Comparison of ENCODE assay signal across 29 cellular contexts in the genomic region with DNA sequence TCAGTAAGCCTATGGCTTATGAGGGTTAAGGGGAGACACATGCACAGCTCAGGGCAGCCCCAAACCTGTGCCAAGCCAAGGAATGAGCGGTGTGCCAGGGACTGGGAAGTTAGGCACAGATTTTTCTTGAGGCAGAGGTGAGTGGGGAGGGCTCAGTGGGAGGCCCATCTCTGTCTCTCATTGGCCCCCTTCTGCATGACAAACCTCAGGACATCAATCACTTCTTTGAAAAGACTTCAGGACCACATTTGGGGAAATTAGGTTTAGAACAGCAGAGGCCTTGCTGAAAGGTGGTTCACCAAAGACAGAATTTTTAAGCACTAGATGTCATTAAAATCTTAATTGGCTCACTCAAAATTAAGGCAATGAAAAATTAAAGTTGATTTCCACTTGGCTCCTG.
"Had no signal": no experiment of that assay in that cellular context is flagged by ENCODE, and none has a peak within 500 bp of the region (broad histone marks: within the 10 kb centered on the region; RNA-seq: fewer than 3 reads in every experiment).

No MANE protein-coding gene starts in this region.

- ATAC-seq: esophagus mucosa; gastrocnemius medialis; left lung; mucosa of descending colon; naive thymus-derived CD4-positive, alpha-beta T cell; psoas muscle; right cardiac atrium had no signal

- H3K27ac Mint-ChIP-seq: dendritic cell treated with granulocyte-macrophage colony-stimulating factor and Interleukin-4, amounts not matched to agents 40 ng/mL and 50 ng/mL, for 4 days; endodermal cell; mesothelial cell of epicardium; nephron; stimulated activated naive B cell treated with anti-CD40 and anti-IgM and Interleukin-4, amounts not matched to agents 10 μg/mL and 1 μg/mL and 100 μg/mL, for 72 hours; stimulated activated naive CD8-positive, alpha-beta T cell treated with anti-CD3 and anti-CD28 coated beads, Interleukin-15, Interleukin-2, amounts not matched to agents 100 ng/mL and 50 ng/mL, for 24 hours had no signal

- H3K36me3 ChIP-seq: colonic mucosa, gastrocnemius medialis, left lung, ovary, sigmoid colon, suprapubic skin, transverse colon, vagina had no signal

- H3K79me2 ChIP-seq: hepatocyte had no signal

- H3K9me3 Mint-ChIP-seq: dendritic cell treated with granulocyte-macrophage colony-stimulating factor and Interleukin-4, amounts not matched to agents 40 ng/mL and 50 ng/mL, for 4 days; endodermal cell; mesothelial cell of epicardium; naive thymus-derived CD4-positive, alpha-beta T cell; nephron; stimulated activated naive B cell treated with anti-CD40 and anti-IgM and Interleukin-4, amounts not matched to agents 10 μg/mL and 1 μg/mL and 100 μg/mL, for 72 hours; stimulated activated naive CD8-positive, alpha-beta T cell treated with anti-CD3 and anti-CD28 coated beads, Interleukin-15, Interleukin-2, amounts not matched to agents 100 ng/mL and 50 ng/mL, for 24 hours had no signal

- H3K4me3 Mint-ChIP-seq: dendritic cell treated with granulocyte-macrophage colony-stimulating factor and Interleukin-4, amounts not matched to agents 40 ng/mL and 50 ng/mL, for 4 days; endodermal cell; mesothelial cell of epicardium; naive thymus-derived CD4-positive, alpha-beta T cell; nephron; stimulated activated naive B cell treated with anti-CD40 and anti-IgM and Interleukin-4, amounts not matched to agents 10 μg/mL and 1 μg/mL and 100 μg/mL, for 72 hours; stimulated activated naive CD8-positive, alpha-beta T cell treated with anti-CD3 and anti-CD28 coated beads, Interleukin-15, Interleukin-2, amounts not matched to agents 100 ng/mL and 50 ng/mL, for 24 hours had no signal

- H3K4me2 ChIP-seq: hepatocyte had no signal

- H3K4me3 ChIP-seq: colonic mucosa, gastrocnemius medialis, hepatocyte, left lung, mucosa of descending colon, ovary, psoas muscle, sigmoid colon, suprapubic skin, transverse colon, vagina had no signal

- H3K4me1 Mint-ChIP-seq: endodermal cell had no signal

- H3K4me1 ChIP-seq: colonic mucosa, gastrocnemius medialis, left lung, psoas muscle, sigmoid colon, suprapubic skin, transverse colon, vagina had no signal

- H2AFZ ChIP-seq: hepatocyte had no signal

- H3K27ac ChIP-seq: colonic mucosa, epithelial cell of prostate, gastrocnemius medialis, hepatocyte, left lung, ovary, psoas muscle, sigmoid colon, suprapubic skin, transverse colon, vagina had no signal

- H3K36me3 Mint-ChIP-seq: mesothelial cell of epicardium; stimulated activated naive B cell treated with anti-CD40 and anti-IgM and Interleukin-4, amounts not matched to agents 10 μg/mL and 1 μg/mL and 100 μg/mL, for 72 hours had no signal

- H3K27me3 Mint-ChIP-seq: dendritic cell treated with granulocyte-macrophage colony-stimulating factor and Interleukin-4, amounts not matched to agents 40 ng/mL and 50 ng/mL, for 4 days; naive thymus-derived CD4-positive, alpha-beta T cell; stimulated activated naive B cell treated with anti-CD40 and anti-IgM and Interleukin-4, amounts not matched to agents 10 μg/mL and 1 μg/mL and 100 μg/mL, for 72 hours; stimulated activated naive CD8-positive, alpha-beta T cell treated with anti-CD3 and anti-CD28 coated beads, Interleukin-15, Interleukin-2, amounts not matched to agents 100 ng/mL and 50 ng/mL, for 24 hours had no signal

- H3K27me3 ChIP-seq: colonic mucosa, gastrocnemius medialis, hepatocyte, left lung, ovary, sigmoid colon, suprapubic skin, transverse colon, vagina had no signal

- H3K9me3 ChIP-seq: colonic mucosa, gastrocnemius medialis, left lung, mucosa of descending colon, ovary, psoas muscle, sigmoid colon, suprapubic skin, transverse colon, vagina had no signal

- DNase-seq: colonic mucosa; effector CD8-positive, alpha-beta T cell; endodermal cell; foreskin fibroblast; gastrocnemius medialis; head of caudate nucleus; kidney; left lung; mesenchymal stem cell; mucosa of descending colon; naive thymus-derived CD4-positive, alpha-beta T cell; nucleus accumbens; ovary; psoas muscle; right cardiac atrium; sigmoid colon; stimulated activated CD4-positive, alpha-beta T cell treated with anti-CD3 and anti-CD28 coated beads, Interleukin-2, amount 100 ng/mL, for 24 hours; stimulated activated CD4-positive, alpha-beta T cell treated with anti-CD3 and anti-CD28 coated beads, Interleukin-4, amount 100 ng/mL, for 24 hours; stimulated activated naive B cell treated with anti-CD40 and anti-IgM and Interleukin-4, amounts not matched to agents 10 μg/mL and 1 μg/mL and 100 μg/mL, for 72 hours; transverse colon had no signal
